In genomic region chr15:92970656-92971055, GRCh38 we compare ENCODE assay signal across 28 cellular contexts.
DNase-seq lines count a peak whose midpoint lies in the region; ATAC-seq and TF ChIP-seq lines count a peak whose summit lies in the region.
"Had no signal": no experiment of that assay in that cellular context is flagged by ENCODE, and none has a peak within 500 bp of the region (broad histone marks: within the 10 kb centered on the region; RNA-seq: fewer than 3 reads in every experiment).

No MANE protein-coding gene starts in this region.

- H3K9me3 Mint-ChIP-seq in activated CD4-positive, alpha-beta T cell treated with anti-CD3 and anti-CD28 coated beads for 36 hours (ENCODE audit: low read depth), result no peaks in the 10 kb centered on the region
- H3K9me3 Mint-ChIP-seq in CD4-positive, alpha-beta T cell, result no peaks in the 10 kb centered on the region
- no peaks in the 10 kb centered on the region for H3K9me3 Mint-ChIP-seq in activated naive CD8-positive, alpha-beta T cell treated with anti-CD3 and anti-CD28 coated beads, Interleukin-2, amount 50 U/mL, for 24 hours
- no peaks in the 10 kb centered on the region for H3K9me3 Mint-ChIP-seq in mesothelial cell of epicardium
- H3K9me3 Mint-ChIP-seq: activated T-helper 2 cell treated with anti-CD3 and anti-CD28 coated beads, Interferon-gamma antibody, Interleukin-2, Interleukin-4, amounts not matched to agents 10 μg/mL and 5 μg/mL and 100 μg/mL, durations not matched to agents 14 hours and 24 hours and 36 hours; T-cell had no signal

- H3K27ac Mint-ChIP-seq in activated CD4-positive, alpha-beta T cell treated with anti-CD3 and anti-CD28 coated beads for 36 hours, result peak overlapping the region; percentile 10
- peak overlapping the region; percentile 68 for H3K27ac Mint-ChIP-seq in CD4-positive, alpha-beta T cell
- peak overlapping the region; percentile 70 for H3K27ac Mint-ChIP-seq in activated naive CD8-positive, alpha-beta T cell treated with anti-CD3 and anti-CD28 coated beads, Interleukin-2, amount 50 U/mL, for 24 hours
- peak overlapping the region; percentile 30 for H3K27ac Mint-ChIP-seq in mesothelial cell of epicardium

- no TSS peak for BruUV-seq in OCI-LY7 (replicated peaks; lab: Mats Ljungman, UMichigan)

- no peak for ATAC-seq in activated CD4-positive, alpha-beta T cell treated with anti-CD3 and anti-CD28 coated beads for 36 hours
- no peak for ATAC-seq in CD4-positive, alpha-beta T cell (ENCODE audit: poor library complexity)
- no peak for ATAC-seq in activated naive CD8-positive, alpha-beta T cell treated with anti-CD3 and anti-CD28 coated beads, Interleukin-2, amount 50 U/mL, for 24 hours
- ATAC-seq: GM12878, left ventricle myocardium superior, T-cell, upper lobe of right lung had no signal

- no peaks in the 10 kb centered on the region for H4K20me1 ChIP-seq in OCI-LY7 (ENCODE audit: insufficient read depth, low read length)

- POLR2A ChIA-PET in activated CD4-positive, alpha-beta T cell treated with anti-CD3 and anti-CD28 coated beads for 36 hours (lab: Charles Lee), result no interaction called here
- POLR2A ChIA-PET in CD4-positive, alpha-beta T cell (lab: Charles Lee), result no interaction called here
- POLR2A ChIA-PET in OCI-LY7 (lab: Charles Lee), result interaction anchor here (0.5 to 1.4 kb wide), 2 partner anchors 9 to 17 kb away, joined by 4 to 10 read pairs; no protein-coding TSS in a partner anchor

- H3K79me2 ChIP-seq in OCI-LY7 (ENCODE audit: insufficient read depth, low read depth, low read length), result no peaks in the 10 kb centered on the region

- CTCF ChIA-PET in activated CD4-positive, alpha-beta T cell treated with anti-CD3 and anti-CD28 coated beads for 36 hours (lab: Charles Lee), result interaction anchor here (1.0 to 1.8 kb wide), 4 partner anchors 44 to 174 kb away, joined by 3 to 5 read pairs (median 4); no protein-coding TSS in a partner anchor
- CTCF ChIA-PET in CD4-positive, alpha-beta T cell (lab: Charles Lee), result interaction anchor here (0.8 to 1.6 kb wide), 2 partner anchors 17 to 162 kb away, joined by 3 to 8 read pairs; no protein-coding TSS in a partner anchor
- CTCF ChIA-PET in OCI-LY7 (lab: Charles Lee; ENCODE audit: unreplicated experiment), result no interaction called here

- intact Hi-C loops in activated CD4-positive, alpha-beta T cell treated with anti-CD3 and anti-CD28 coated beads for 36 hours (cut with DNase I, micrococcal nuclease), result no loop called here
- intact Hi-C loops in CD4-positive, alpha-beta T cell (cut with DNase I, micrococcal nuclease), result loop anchor here in 1 of 2 experiments (1.0 kb wide), 1 partner anchor 9 kb away; no protein-coding TSS in a partner anchor
- intact Hi-C loops in OCI-LY7 (cut with micrococcal nuclease; ENCODE audit: unreplicated experiment), result no loop called here

- H3K9me3 ChIP-seq in CD4-positive, alpha-beta T cell (ENCODE audit: control insufficient read depth, low read length), result no peaks in the 10 kb centered on the region
- no peaks in the 10 kb centered on the region for H3K9me3 ChIP-seq in OCI-LY7 (ENCODE audit: low read length)
- H3K9me3 ChIP-seq: adrenal gland, colonic mucosa, esophagus squamous epithelium, Peyer's patch, sigmoid colon, upper lobe of right lung had no signal

- H3K4me1 Mint-ChIP-seq in activated CD4-positive, alpha-beta T cell treated with anti-CD3 and anti-CD28 coated beads for 36 hours, result peaks cover 10% of the 10 kb centered on the region
- peaks cover 54% of the 10 kb centered on the region for H3K4me1 Mint-ChIP-seq in CD4-positive, alpha-beta T cell (ENCODE audit: low read depth)
- peaks cover 26% of the 10 kb centered on the region for H3K4me1 Mint-ChIP-seq in activated naive CD8-positive, alpha-beta T cell treated with anti-CD3 and anti-CD28 coated beads, Interleukin-2, amount 50 U/mL, for 24 hours
- peaks cover 3% of the 10 kb centered on the region for H3K4me1 Mint-ChIP-seq in mesothelial cell of epicardium

- H3K4me2 ChIP-seq in OCI-LY7 (ENCODE audit: low read length), result no peak overlapping the region

- H3K27ac ChIP-seq in CD4-positive, alpha-beta T cell (ENCODE audit: low read depth, low read length), result no peak overlapping the region
- no peak overlapping the region for H3K27ac ChIP-seq in OCI-LY7 (ENCODE audit: low read depth, low read length, poor library complexity, severe bottlenecking)
- H3K27ac ChIP-seq: 22Rv1, brain microvascular endothelial cell, colonic mucosa, esophagus squamous epithelium, Peyer's patch, sigmoid colon, upper lobe of right lung had no signal

- no peaks in the 10 kb centered on the region for H3K27me3 Mint-ChIP-seq in activated CD4-positive, alpha-beta T cell treated with anti-CD3 and anti-CD28 coated beads for 36 hours
- H3K27me3 Mint-ChIP-seq in CD4-positive, alpha-beta T cell, result no peaks in the 10 kb centered on the region
- no peaks in the 10 kb centered on the region for H3K27me3 Mint-ChIP-seq in activated naive CD8-positive, alpha-beta T cell treated with anti-CD3 and anti-CD28 coated beads, Interleukin-2, amount 50 U/mL, for 24 hours
- no peaks in the 10 kb centered on the region for H3K27me3 Mint-ChIP-seq in mesothelial cell of epicardium (ENCODE audit: low read depth)
- H3K27me3 Mint-ChIP-seq: T-cell had no signal

- no peak overlapping the region for H3K4me3 ChIP-seq in OCI-LY7 (ENCODE audit: low read depth, low read length, poor library complexity, severe bottlenecking)
- H3K4me3 ChIP-seq: adrenal gland, colonic mucosa, esophagus squamous epithelium, GM12878, Peyer's patch, sigmoid colon, upper lobe of right lung had no signal

- no peak for DNase-seq in activated CD4-positive, alpha-beta T cell treated with anti-CD3 and anti-CD28 coated beads for 36 hours
- DNase-seq in activated CD4-positive, alpha-beta T cell treated with anti-CD3 and anti-CD28 coated beads for 48 hours, result no peak
- no peak for DNase-seq in CD4-positive, alpha-beta T cell
- DNase-seq in activated naive CD8-positive, alpha-beta T cell treated with anti-CD3 and anti-CD28 coated beads, Interleukin-2, amount 50 U/mL, for 24 hours, result no peak
- DNase-seq in mesothelial cell of epicardium (ENCODE audit: low spot score in 2 of 2, unreplicated experiment in 2 of 2), result no peak
- DNase-seq in HUDEP-2 (lab: John Stamatoyannopoulos, UW; ENCODE audit: unreplicated experiment in 76 of 76), result no peak
- DNase-seq in NCI-H146 (lab: John Stamatoyannopoulos, UW), result no peak
- DNase-seq in OCI-LY7 (ENCODE audit: low spot score), result no peak
- DNase-seq: activated CD4-positive, alpha-beta T cell treated with anti-CD3 and anti-CD28 coated beads for 1 hour; adrenal gland; AML-193; brain microvascular endothelial cell; colonic mucosa; DMS79; esophagus squamous epithelium; H7; islet precursor cell; left ventricle myocardium superior; midbrain; NCI-H187; NCI-H524 treated with DMSO at 0.1 percent for 48 hours; Peyer's patch; sigmoid colon; T-cell; upper lobe of right lung had no signal

- H3K9me2 ChIP-seq in OCI-LY7 (ENCODE audit: insufficient read depth, low read length), result no peaks in the 10 kb centered on the region

- H3K36me3 ChIP-seq in OCI-LY7 (ENCODE audit: insufficient read depth, low read length), result peaks cover 95% of the 10 kb centered on the region

- TF ChIP-seq CTCF in CD4-positive, alpha-beta T cell (IDR thresholded peaks at IDR 0.05), result no peak
- TF ChIP-seq CTCF in mesothelial cell of epicardium (IDR thresholded peaks at IDR 0.05; ENCODE audit: unreplicated experiment) (no peak), OCI-LY7 (conservative IDR thresholded peaks at IDR 0.05; ENCODE audit: low read length) (no peak)

- peaks cover 70% of the 10 kb centered on the region for H3K36me3 Mint-ChIP-seq in activated CD4-positive, alpha-beta T cell treated with anti-CD3 and anti-CD28 coated beads for 36 hours (ENCODE audit: low read depth)
- peaks cover 96% of the 10 kb centered on the region for H3K36me3 Mint-ChIP-seq in CD4-positive, alpha-beta T cell (ENCODE audit: low read depth)
- H3K36me3 Mint-ChIP-seq in activated naive CD8-positive, alpha-beta T cell treated with anti-CD3 and anti-CD28 coated beads, Interleukin-2, amount 50 U/mL, for 24 hours (ENCODE audit: low read depth), result peaks cover 70% of the 10 kb centered on the region
- peaks cover 61% of the 10 kb centered on the region for H3K36me3 Mint-ChIP-seq in mesothelial cell of epicardium

- no peaks in the 10 kb centered on the region for H3K4me1 ChIP-seq in OCI-LY7 (ENCODE audit: insufficient read depth, low read length, poor library complexity, severe bottlenecking)
- H3K4me1 ChIP-seq: colonic mucosa, Peyer's patch, upper lobe of right lung had no signal

- no peak overlapping the region for H3K4me3 Mint-ChIP-seq in activated CD4-positive, alpha-beta T cell treated with anti-CD3 and anti-CD28 coated beads for 36 hours
- no peak overlapping the region for H3K4me3 Mint-ChIP-seq in CD4-positive, alpha-beta T cell
- H3K4me3 Mint-ChIP-seq in activated naive CD8-positive, alpha-beta T cell treated with anti-CD3 and anti-CD28 coated beads, Interleukin-2, amount 50 U/mL, for 24 hours, result no peak overlapping the region
- H3K4me3 Mint-ChIP-seq in mesothelial cell of epicardium, result no peak overlapping the region
- H3K4me3 Mint-ChIP-seq: T-cell had no signal

- no peak overlapping the region for H2AFZ ChIP-seq in OCI-LY7 (ENCODE audit: low read length)

- no peaks in the 10 kb centered on the region for H3K27me3 ChIP-seq in CD4-positive, alpha-beta T cell (ENCODE audit: control insufficient read depth, insufficient read depth, low read length)
- H3K27me3 ChIP-seq: adrenal gland, brain microvascular endothelial cell, colonic mucosa, esophagus squamous epithelium, Peyer's patch, sigmoid colon, upper lobe of right lung had no signal

Comparison
In these comparisons a context has a peak if more than half of its experiments do, and no peak if none do; other contexts are left out.
1. H3K27ac Mint-ChIP-seq: peak in every context shown above with its lines; median percentile 70 in activated naive CD8-positive, alpha-beta T cell treated with anti-CD3 and anti-CD28 coated beads, Interleukin-2, amount 50 U/mL, for 24 hours; 68 in CD4-positive, alpha-beta T cell; 30 in mesothelial cell of epicardium; 10 in activated CD4-positive, alpha-beta T cell treated with anti-CD3 and anti-CD28 coated beads for 36 hours.